In genomic region chr3:66259721-66260255, GRCh38 we compare ENCODE assay signal across 13 cellular contexts.
"Had no signal": no experiment of that assay in that cellular context is flagged by ENCODE, and none has a peak within 500 bp of the region (broad histone marks: within the 10 kb centered on the region; RNA-seq: fewer than 3 reads in every experiment).

No MANE protein-coding gene starts in this region.

- H3K27me3 ChIP-seq: gastroesophageal sphincter, hepatocyte, sigmoid colon, upper lobe of right lung had no signal

- H3K4me3 ChIP-seq: gastroesophageal sphincter, hepatocyte, sigmoid colon, upper lobe of right lung had no signal

- H3K79me2 ChIP-seq: hepatocyte had no signal

- ATAC-seq: activated CD4-positive, CD25-positive, alpha-beta regulatory T cell treated with anti-CD3 and anti-CD28 coated beads, Interleukin-2, amount 50 U/mL, for 24 hours; activated naive CD4-positive, alpha-beta T cell treated with anti-CD3 and anti-CD28 coated beads, Interleukin-2, amount 50 U/mL, for 72 hours; gastroesophageal sphincter; naive thymus-derived CD4-positive, alpha-beta T cell; upper lobe of right lung had no signal

- H3K27ac ChIP-seq: gastroesophageal sphincter, hepatocyte, sigmoid colon, upper lobe of right lung had no signal

- H3K4me1 ChIP-seq: gastroesophageal sphincter, sigmoid colon, upper lobe of right lung had no signal

- H2AFZ ChIP-seq: hepatocyte had no signal

- H3K9me3 ChIP-seq: gastroesophageal sphincter, sigmoid colon, upper lobe of right lung had no signal

- DNase-seq: activated CD4-positive, alpha-beta T cell treated with anti-CD3 and anti-CD28 coated beads, Interleukin-2, amount 50 U/mL, for 4 hours; activated T-cell treated with anti-CD3 and anti-CD28 coated beads, Interleukin-2, amount 50 U/mL, for 1 hour; mammary epithelial cell; naive thymus-derived CD4-positive, alpha-beta T cell; occipital lobe; sigmoid colon; stimulated activated CD4-positive, alpha-beta T cell treated with anti-CD3 and anti-CD28 coated beads, Interleukin-2, amount 100 ng/mL, for 48 hours; T-helper 2 cell; upper lobe of right lung had no signal

- H3K4me2 ChIP-seq: hepatocyte had no signal
